ENCODE assay signal across 8 cellular contexts in genomic region chr4:104967034-104967401, GRCh38.
DNase-seq lines count a peak whose midpoint lies in the region; ATAC-seq and TF ChIP-seq lines count a peak whose summit lies in the region.

No MANE protein-coding gene starts in this region.

- DNase-seq in activated T-cell treated with anti-CD3 and anti-CD28 coated beads, Interleukin-2, amount 50 U/mL, for 72 hours, result peak in 1 of 2 donors; percentile 5
- DNase-seq in spleen (no peak), SW480 (ENCODE audit: low spot score) (no peak)
- no peak for DNase-seq in activated CD4-positive, CD25-positive, alpha-beta regulatory T cell (lab: John Stamatoyannopoulos, UW)
- DNase-seq in stimulated activated naive CD4-positive, alpha-beta T cell (lab: John Stamatoyannopoulos, UW), result no peak

- H3K4me1 Mint-ChIP-seq in activated T-cell treated with anti-CD3 and anti-CD28 coated beads, Interleukin-2, amount 50 U/mL, for 72 hours (ENCODE audit: low read depth), result peaks cover 34% of the 10 kb centered on the region

- TF ChIP-seq POLR2A in spleen (IDR thresholded peaks at IDR 0.05), result no peak

- H3K4me3 ChIP-seq in spleen, result peak overlapping the region in 1 of 8 donors; percentile 12

- TF ChIP-seq CTCF in 22Rv1 (IDR thresholded peaks at IDR 0.05) (no peak), spleen (IDR thresholded peaks at IDR 0.05 in 8 of 11, conservative IDR thresholded peaks at IDR 0.05 in 3 of 11) (no peak)

- no peaks in the 10 kb centered on the region for H3K27me3 Mint-ChIP-seq in activated T-cell treated with anti-CD3 and anti-CD28 coated beads, Interleukin-2, amount 50 U/mL, for 72 hours (ENCODE audit: low read depth)

- H3K36me3 ChIP-seq in spleen, result no peaks in the 10 kb centered on the region

- no peaks in the 10 kb centered on the region for H3K9me3 ChIP-seq in spleen

- peaks cover 3 to 9% of the 10 kb centered on the region in 2 donors for H3K36me3 Mint-ChIP-seq in activated T-cell treated with anti-CD3 and anti-CD28 coated beads, Interleukin-2, amount 50 U/mL, for 72 hours (ENCODE audit: insufficient read depth in 2 of 2)

- 16 to 38% (median 26%) methylated on average over 3 of the region's 3 CpGs for WGBS in spleen, 5 donors

- peak overlapping the region; percentile 98 for H3K27ac Mint-ChIP-seq in activated T-cell treated with anti-CD3 and anti-CD28 coated beads, Interleukin-2, amount 50 U/mL, for 72 hours

- ATAC-seq in GM19397 (IDR thresholded peaks at IDR 0.05; ENCODE audit: unreplicated experiment), result peak; percentile 12
- peak; percentile 29 for ATAC-seq in HG03432 (IDR thresholded peaks at IDR 0.05; ENCODE audit: unreplicated experiment)
- peak; percentile 39 to 45 for ATAC-seq in activated T-cell treated with anti-CD3 and anti-CD28 coated beads, Interleukin-2, amount 50 U/mL, for 72 hours (replicated peaks in 1 of 2)

- H3K27ac ChIP-seq in 22Rv1 (peak overlapping the region; percentile 81), spleen (peak overlapping the region in 7 of 8 donors; percentile 29 to 82 (median 69))

- peaks cover 0 to 23% (median 6%) of the 10 kb centered on the region in 6 donors for H3K4me1 ChIP-seq in spleen

- intact Hi-C loops in spleen (cut with DNase I; ENCODE audit: low total_unique reads), result no loop called here

- no peaks in the 10 kb centered on the region for H3K27me3 ChIP-seq in spleen (replicated peaks in 1 of 7)

- H3K9me3 Mint-ChIP-seq in activated T-cell treated with anti-CD3 and anti-CD28 coated beads, Interleukin-2, amount 50 U/mL, for 72 hours, result peaks cover 4 to 11% of the 10 kb centered on the region in 2 donors

- H3K4me3 Mint-ChIP-seq in activated T-cell treated with anti-CD3 and anti-CD28 coated beads, Interleukin-2, amount 50 U/mL, for 72 hours, result peak overlapping the region; percentile 84 to 92
